1 cellular context compared by ENCODE assay signal in genomic region chr11:69415411-69416122, GRCh38.
TF ChIP-seq lines count a peak whose summit lies in the region.

No MANE protein-coding gene starts in this region.

TF ChIP-seq in IMR-90, 13 proteins besides CTCF, POLR2A, EP300 and RAD21 (continued from another document):
- no peak for TF ChIP-seq ELK1 (IDR thresholded peaks at IDR 0.05; ENCODE audit: borderline replicate concordance, low read depth, low read length)
- no peak for TF ChIP-seq MAZ (IDR thresholded peaks at IDR 0.05; ENCODE audit: borderline replicate concordance, low read depth, low read length)
- TF ChIP-seq CHD1 (IDR thresholded peaks at IDR 0.05; ENCODE audit: low read depth, low read length), result no peak
- TF ChIP-seq FOS (IDR thresholded peaks at IDR 0.05; ENCODE audit: low read depth, low read length), result no peak
- no peak for TF ChIP-seq USF2 (IDR thresholded peaks at IDR 0.05; ENCODE audit: low read depth, low read length)
- TF ChIP-seq BHLHE40 (IDR thresholded peaks at IDR 0.05; ENCODE audit: low read depth, low read length), result no peak
- TF ChIP-seq MXI1 (IDR thresholded peaks at IDR 0.05; ENCODE audit: borderline replicate concordance, low read depth, low read length), result no peak
